Comparison of ENCODE assay signal across 8 cellular contexts in the genomic region with DNA sequence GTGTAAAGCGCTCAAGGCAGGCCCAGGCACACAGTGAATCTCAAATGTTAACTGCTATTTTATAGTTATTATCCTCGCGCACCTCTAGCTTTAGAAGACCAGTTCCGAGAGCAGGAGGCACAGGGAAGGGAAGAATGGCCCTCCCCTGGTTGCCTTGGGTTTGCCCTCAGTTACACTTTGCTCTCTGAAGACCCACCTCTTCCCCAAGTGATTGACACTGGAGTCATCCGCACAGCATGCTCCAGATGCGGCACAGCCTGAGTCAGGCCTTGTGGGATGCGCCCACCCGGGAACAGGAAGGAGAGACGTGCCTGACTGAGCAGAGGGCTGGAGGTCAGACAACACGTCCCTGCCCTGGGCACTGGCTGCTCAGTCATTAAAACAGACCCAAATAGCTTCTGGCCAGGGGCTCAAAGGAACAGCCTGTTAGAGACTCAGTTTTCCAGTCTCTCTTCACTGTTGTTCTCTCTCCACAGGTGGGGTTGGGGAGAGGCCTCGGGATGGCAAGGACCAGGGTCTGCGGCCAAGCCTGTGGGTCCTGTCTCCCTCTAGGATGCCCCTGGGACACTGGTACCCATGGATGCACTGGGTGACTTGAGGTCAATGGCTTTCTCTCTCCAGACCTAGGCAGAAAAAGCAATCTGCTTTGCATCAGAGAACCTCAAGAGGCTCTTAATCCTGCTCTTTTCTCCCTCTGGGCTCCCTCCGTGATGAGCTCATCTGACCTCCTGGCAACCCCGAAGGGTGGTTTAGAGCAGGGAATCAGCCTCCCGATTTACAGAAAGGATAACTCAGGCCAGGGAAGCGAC. TPM values are rescaled to one million over a fixed set of nuclear protein-coding genes. Genes with fewer than 3 reads are reported as not detected.
DNase-seq lines count a peak whose midpoint lies in the region; ATAC-seq lines count a peak whose summit lies in the region.

No MANE protein-coding gene starts in this region.

- DNase-seq in HCEC 1CT, result peak; percentile 97
- DNase-seq in NOMO-1 (lab: John Stamatoyannopoulos, UW; ENCODE audit: unreplicated experiment in 2 of 2), result peak; percentile 15 to 21
- DNase-seq in myocyte (ENCODE audit: low read depth), result peak; percentile 67
- no peak for DNase-seq in T-helper 17 cell
- DNase-seq in activated CD4-positive, CD25-positive, alpha-beta regulatory T cell treated with anti-CD3 and anti-CD28 coated beads, Interleukin-2, amount 50 U/mL, for 72 hours, result no peak
- no peak for DNase-seq in T-helper 2 cell treated with Interferon-gamma antibody and Interleukin-4, amounts not matched to agents 5 μg/mL and 100 μg/mL, for 36 hours (ENCODE audit: low spot score)

- peak overlapping the region in 1 of 2 donors; percentile 44 for H3K9ac ChIP-seq in duodenal mucosa (ENCODE audit: low read depth in 1 of 2, low read length in 2 of 2)

- no peaks in the 10 kb centered on the region for H3K27me3 ChIP-seq in duodenal mucosa (ENCODE audit: control insufficient read depth in 1 of 2, insufficient read depth in 2 of 2, low read length in 2 of 2)

- peaks cover 15% of the 10 kb centered on the region for H3K4me1 Mint-ChIP-seq in T-helper 17 cell
- peaks cover 20% of the 10 kb centered on the region for H3K4me1 Mint-ChIP-seq in T-helper 2 cell treated with Interferon-gamma antibody and Interleukin-4, amounts not matched to agents 5 μg/mL and 100 μg/mL, for 36 hours (ENCODE audit: low read depth)

- no peak overlapping the region for H3K27ac Mint-ChIP-seq in T-helper 17 cell
- no peak overlapping the region for H3K27ac Mint-ChIP-seq in T-helper 2 cell treated with Interferon-gamma antibody and Interleukin-4, amounts not matched to agents 5 μg/mL and 100 μg/mL, for 36 hours

- peaks cover 34 to 50% of the 10 kb centered on the region in 2 donors for H3K4me1 ChIP-seq in duodenal mucosa (ENCODE audit: control insufficient read depth in 1 of 2, insufficient read depth in 2 of 2, low read length in 2 of 2)

- H3K9me3 ChIP-seq in duodenal mucosa (ENCODE audit: control insufficient read depth in 1 of 2, low read length in 2 of 2), result no peaks in the 10 kb centered on the region
- H3K9me3 ChIP-seq in T-helper 17 cell (ENCODE audit: control insufficient read depth, low read length, poor library complexity, severe bottlenecking), result no peaks in the 10 kb centered on the region

- peaks cover 5% of the 10 kb centered on the region for H3K27me3 Mint-ChIP-seq in T-helper 17 cell
- no peaks in the 10 kb centered on the region for H3K27me3 Mint-ChIP-seq in T-helper 2 cell treated with Interferon-gamma antibody and Interleukin-4, amounts not matched to agents 5 μg/mL and 100 μg/mL, for 36 hours (ENCODE audit: low read depth)

- peaks cover 3% of the 10 kb centered on the region for H3K36me3 Mint-ChIP-seq in T-helper 17 cell (ENCODE audit: low read depth)
- peaks cover 2% of the 10 kb centered on the region for H3K36me3 Mint-ChIP-seq in T-helper 2 cell treated with Interferon-gamma antibody and Interleukin-4, amounts not matched to agents 5 μg/mL and 100 μg/mL, for 36 hours (ENCODE audit: low read depth)

- no peaks in the 10 kb centered on the region for H3K36me3 ChIP-seq in duodenal mucosa (ENCODE audit: control insufficient read depth in 1 of 2, insufficient read depth in 2 of 2, low read length in 2 of 2)

- H3K4me3 ChIP-seq in duodenal mucosa (ENCODE audit: low read depth in 1 of 2, low read length in 2 of 2), result peak overlapping the region in 1 of 2 donors; percentile 36

- H3K4me3 Mint-ChIP-seq in T-helper 17 cell, result no peak overlapping the region
- no peak overlapping the region for H3K4me3 Mint-ChIP-seq in T-helper 2 cell treated with Interferon-gamma antibody and Interleukin-4, amounts not matched to agents 5 μg/mL and 100 μg/mL, for 36 hours

- ATAC-seq in T-helper 17 cell (no peak), GM19455 (IDR thresholded peaks at IDR 0.05; ENCODE audit: unreplicated experiment) (no peak)

- peak overlapping the region; percentile 57 for H3K27ac ChIP-seq in duodenal mucosa (ENCODE audit: low read depth, low read length)

- H3K9me3 Mint-ChIP-seq in T-helper 2 cell treated with Interferon-gamma antibody and Interleukin-4, amounts not matched to agents 5 μg/mL and 100 μg/mL, for 36 hours, result no peaks in the 10 kb centered on the region

RNA-seq across cellular contexts. Expression of a gene that starts 13.6 kb away (rescaled TPM):
- total RNA-seq in myocyte, result 14.6 and 21.9 TPM in 2 replicates
- 28.7 TPM for polyA plus RNA-seq in myocyte (2012)
- total RNA-seq in T-helper 17 cell, result 10 to 100 TPM; 83.4 to 86.0 TPM

RNA-seq across cellular contexts. Expression of a gene that starts 43.3 kb away (rescaled TPM):
- 14.0 and 17.2 TPM in 2 replicates for total RNA-seq in myocyte
- 7.7 TPM for polyA plus RNA-seq in myocyte (2012)
- total RNA-seq in T-helper 17 cell, result 1 to 10 TPM; 2.6 to 4.0 TPM

Comparison
In these comparisons a context has a peak if more than half of its experiments do, and no peak if none do; other contexts are left out.
1. DNase-seq: peak in HCEC 1CT (single experiment), NOMO-1 (2 of 2) and myocyte (single experiment); none in T-helper 17 cell (0 of 3), activated CD4-positive, CD25-positive, alpha-beta regulatory T cell treated with anti-CD3 and anti-CD28 coated beads, Interleukin-2, amount 50 U/mL, for 72 hours (single experiment) and T-helper 2 cell treated with Interferon-gamma antibody and Interleukin-4, amounts not matched to agents 5 μg/mL and 100 μg/mL, for 36 hours (single experiment).